Comparison of ENCODE assay signal across 13 cellular contexts in genomic region chr13:35854286-35854685, GRCh38.
"Had no signal": no experiment of that assay in that cellular context is flagged by ENCODE, and none has a peak within 500 bp of the region (broad histone marks: within the 10 kb centered on the region; RNA-seq: fewer than 3 reads in every experiment).

No MANE protein-coding gene starts in this region.

- H3K36me3 ChIP-seq: breast epithelium, esophagus squamous epithelium, lower lobe of right lung, ovary, right lobe of liver, upper lobe of left lung had no signal

- H3K4me1 ChIP-seq: breast epithelium, lower lobe of right lung, right lobe of liver had no signal

- H3K27me3 ChIP-seq: breast epithelium, esophagus squamous epithelium, ovary, right lobe of liver, testis, upper lobe of left lung had no signal

- H3K27ac ChIP-seq: esophagus squamous epithelium, lower lobe of right lung, ovary, right lobe of liver, testis, upper lobe of left lung had no signal

- DNase-seq: activated CD4-positive, alpha-beta T cell treated with anti-CD3 and anti-CD28 coated beads, Interleukin-2, amount 10 ng/mL, durations not matched to agents 24 days and 14 days; activated CD8-positive, alpha-beta memory T cell treated with anti-CD3 and anti-CD28 coated beads, Interleukin-2, amount 50 U/mL, for 4 hours; activated CD8-positive, alpha-beta T cell treated with anti-CD3 and anti-CD28 coated beads, Interleukin-2, amount 10 ng/mL, durations not matched to agents 7 days and 5 days; activated naive CD8-positive, alpha-beta T cell treated with anti-CD3 and anti-CD28 coated beads, Interleukin-2, amount 10 ng/mL, durations not matched to agents 7 days and 5 days; activated T-cell treated with anti-CD3 and anti-CD28 coated beads, Interleukin-2, amount 50 U/mL, for 48 hours; esophagus squamous epithelium; left cardiac atrium; lower lobe of right lung; ovary; right lobe of liver; testis; upper lobe of left lung had no signal

- H3K9me3 ChIP-seq: breast epithelium, esophagus squamous epithelium, lower lobe of right lung, ovary, right lobe of liver, testis, upper lobe of left lung had no signal

- H3K4me3 ChIP-seq: esophagus squamous epithelium, lower lobe of right lung, ovary, right lobe of liver, testis, upper lobe of left lung had no signal
